ENCODE assay signal across 10 cellular contexts in genomic region chr2:239299218-239299939, GRCh38.
DNase-seq lines count a peak whose midpoint lies in the region; ATAC-seq and TF ChIP-seq lines count a peak whose summit lies in the region.
"Had no signal": no experiment of that assay in that cellular context is flagged by ENCODE, and none has a peak within 500 bp of the region (broad histone marks: within the 10 kb centered on the region; RNA-seq: fewer than 3 reads in every experiment).

No MANE protein-coding gene starts in this region.

- POLR2A ChIA-PET in CD4-positive, alpha-beta T cell (lab: Charles Lee) = interaction anchor here (0.7 to 6.8 kb wide), 7 partner anchors 18 to 164 kb away, joined by 3 to 87 read pairs (median 5); partner anchors contain the start of gene HDAC4
- POLR2A ChIA-PET in Caco-2 (lab: Charles Lee) = no interaction called here

- H3K4me3 Mint-ChIP-seq in CD4-positive, alpha-beta T cell = no peak overlapping the region
- H3K4me3 Mint-ChIP-seq in Caco-2 (ENCODE audit: unreplicated experiment) = no peak overlapping the region
- H3K4me3 Mint-ChIP-seq: memory B cell had no signal

- CTCF ChIA-PET in CD4-positive, alpha-beta T cell (lab: Charles Lee) = interaction anchor here (0.7 to 7.8 kb wide), 14 partner anchors 9 to 180 kb away, joined by 3 to 79 read pairs (median 6); no protein-coding TSS in a partner anchor
- CTCF ChIA-PET in Caco-2 (lab: Charles Lee) = no interaction called here

- H3K4me1 Mint-ChIP-seq in CD4-positive, alpha-beta T cell (ENCODE audit: low read depth) = peaks cover 82% of the 10 kb centered on the region
- H3K4me1 Mint-ChIP-seq in Caco-2 (ENCODE audit: low read depth, unreplicated experiment) = peaks cover 19% of the 10 kb centered on the region

- no peak for ATAC-seq in CD4-positive, alpha-beta T cell (ENCODE audit: poor library complexity)
- ATAC-seq in HG03520 (IDR thresholded peaks at IDR 0.05; ENCODE audit: unreplicated experiment) (no peak), HG03457 (IDR thresholded peaks at IDR 0.05; ENCODE audit: unreplicated experiment) (no peak)

- H3K9me3 Mint-ChIP-seq in CD4-positive, alpha-beta T cell = no peaks in the 10 kb centered on the region
- no peaks in the 10 kb centered on the region for H3K9me3 Mint-ChIP-seq in Caco-2 (ENCODE audit: unreplicated experiment)
- H3K9me3 Mint-ChIP-seq: memory B cell had no signal

- intact Hi-C loops in CD4-positive, alpha-beta T cell (cut with DNase I, micrococcal nuclease) = loop anchor here in 1 of 2 experiments (5.0 kb wide), 1 partner anchor 42 kb away; no protein-coding TSS in a partner anchor
- intact Hi-C loops in posterior vena cava (cut with DNase I) (loop anchor here in 1 of 2 donors (10.0 kb wide), 1 partner anchor 265 kb away; no protein-coding TSS in a partner anchor), Caco-2 (cut with micrococcal nuclease; ENCODE audit: unreplicated experiment) (no loop called here)

- H3K27ac Mint-ChIP-seq in CD4-positive, alpha-beta T cell = peak overlapping the region; percentile 93
- H3K27ac Mint-ChIP-seq in Caco-2 (ENCODE audit: unreplicated experiment) = no peak overlapping the region
- H3K27ac Mint-ChIP-seq: memory B cell had no signal

- DNase-seq in CD4-positive, alpha-beta T cell = no peak
- DNase-seq in NCI-H2196 (lab: John Stamatoyannopoulos, UW; ENCODE audit: unreplicated experiment) (peak; percentile 42), epithelial cell of proximal tubule (ENCODE audit: low read depth) (peak; percentile 53), posterior vena cava (ENCODE audit: low spot score) (peak; percentile 59), cerebellar nuclear complex (lab: John Stamatoyannopoulos, UW) (no peak), Caco-2 (no peak)
- DNase-seq: stimulated activated CD4-positive, alpha-beta T cell treated with anti-CD3 and anti-CD28 coated beads, Interleukin-4, amount 100 ng/mL, for 1 hour had no signal

- H3K27me3 ChIP-seq in CD4-positive, alpha-beta T cell (ENCODE audit: control insufficient read depth, insufficient read depth, low read length) = no peaks in the 10 kb centered on the region
- no peaks in the 10 kb centered on the region for H3K27me3 ChIP-seq in Caco-2 (replicated peaks; ENCODE audit: control insufficient read depth, insufficient read depth, low read length)

- no TSS peak for BruUV-seq in Caco-2 (replicated peaks; lab: Mats Ljungman, UMichigan)

- H3K9me3 ChIP-seq in CD4-positive, alpha-beta T cell (ENCODE audit: control insufficient read depth, low read length) = no peaks in the 10 kb centered on the region
- no peaks in the 10 kb centered on the region for H3K9me3 ChIP-seq in Caco-2

- H3K36me3 Mint-ChIP-seq in CD4-positive, alpha-beta T cell (ENCODE audit: low read depth) = peaks cover 5% of the 10 kb centered on the region
- H3K36me3 Mint-ChIP-seq in Caco-2 (ENCODE audit: insufficient read depth, unreplicated experiment) = no peaks in the 10 kb centered on the region
- H3K36me3 Mint-ChIP-seq: memory B cell had no signal

- peaks cover 31% of the 10 kb centered on the region for H3K4me1 ChIP-seq in Caco-2

- TF ChIP-seq CTCF in CD4-positive, alpha-beta T cell (IDR thresholded peaks at IDR 0.05) = no peak
- TF ChIP-seq CTCF in epithelial cell of proximal tubule (conservative IDR thresholded peaks at IDR 0.05; ENCODE audit: low read depth, low read length) = no peak
- TF ChIP-seq CTCF in Caco-2 (IDR thresholded peaks at IDR 0.05; ENCODE audit: insufficient read depth in 1 of 2, low read depth in 1 of 2, low read length in 1 of 2, severe bottlenecking in 1 of 2, unreplicated experiment in 1 of 2) = no peak

- H3K27me3 Mint-ChIP-seq in CD4-positive, alpha-beta T cell = no peaks in the 10 kb centered on the region
- no peaks in the 10 kb centered on the region for H3K27me3 Mint-ChIP-seq in Caco-2 (ENCODE audit: insufficient read depth, unreplicated experiment)
- H3K27me3 Mint-ChIP-seq: memory B cell had no signal

- H3K4me3 ChIP-seq in epithelial cell of proximal tubule (ENCODE audit: low read depth, low read length) (peak overlapping the region; percentile 27), Caco-2 (ENCODE audit: low read depth, low read length) (no peak overlapping the region)

- no peak overlapping the region for H3K27ac ChIP-seq in CD4-positive, alpha-beta T cell (ENCODE audit: low read depth, low read length)

- H3K36me3 ChIP-seq in Caco-2 (ENCODE audit: control insufficient read depth, insufficient read depth, low read length) = no peaks in the 10 kb centered on the region

Comparison
In these comparisons a context has a peak if more than half of its experiments do, and no peak if none do; other contexts are left out.
1. DNase-seq: peak in NCI-H2196 (single experiment), epithelial cell of proximal tubule (single experiment) and posterior vena cava (single experiment); none in CD4-positive, alpha-beta T cell (0 of 10), cerebellar nuclear complex (0 of 2) and Caco-2 (0 of 2).